12 cellular contexts compared by ENCODE assay signal in genomic region chr6:2958331-2958711, GRCh38. TPM values are rescaled to one million over a fixed set of nuclear protein-coding genes. Genes with fewer than 3 reads are reported as not detected.
DNase-seq lines count a peak whose midpoint lies in the region; ATAC-seq and TF ChIP-seq lines count a peak whose summit lies in the region.
"Had no signal": no experiment of that assay in that cellular context is flagged by ENCODE, and none has a peak within 500 bp of the region (broad histone marks: within the 10 kb centered on the region; RNA-seq: fewer than 3 reads in every experiment).

No MANE protein-coding gene starts in this region.

- no peaks in the 10 kb centered on the region for H3K27me3 Mint-ChIP-seq in H9 (ENCODE audit: low read depth)
- H3K27me3 Mint-ChIP-seq in stimulated activated naive CD8-positive, alpha-beta T cell treated with anti-CD3 and anti-CD28 coated beads, Interleukin-15, amount 100 ng/mL, for 72 hours, result no peaks in the 10 kb centered on the region

- no peak overlapping the region for H2AFZ ChIP-seq in H9 (ENCODE audit: low read length)
- H2AFZ ChIP-seq: neural progenitor cell had no signal

- H3K4me1 Mint-ChIP-seq in H9, result peaks cover 40 to 51% of the 10 kb centered on the region in 2 experiments
- H3K4me1 Mint-ChIP-seq in stimulated activated naive CD8-positive, alpha-beta T cell treated with anti-CD3 and anti-CD28 coated beads, Interleukin-15, amount 100 ng/mL, for 72 hours, result peaks cover 22% of the 10 kb centered on the region

- no peak overlapping the region for H3K27ac Mint-ChIP-seq in H9
- peak overlapping the region in 1 of 2 donors; percentile 67 for H3K27ac Mint-ChIP-seq in stimulated activated naive CD8-positive, alpha-beta T cell treated with anti-CD3 and anti-CD28 coated beads, Interleukin-15, amount 100 ng/mL, for 72 hours

- intact Hi-C loops in ascending aorta (cut with DNase I), result no loop called here

- no peak for DNase-seq in H9
- DNase-seq in ascending aorta (ENCODE audit: low spot score in 2 of 2), result peak in 1 of 2 donors; percentile 67
- DNase-seq in left lobe of liver (ENCODE audit: low spot score), result no peak
- DNase-seq in stimulated activated naive CD8-positive, alpha-beta T cell treated with anti-CD3 and anti-CD28 coated beads, Interleukin-15, amount 100 ng/mL, for 72 hours, result no peak
- no peak for DNase-seq in MG63
- DNase-seq in LoVo (ENCODE audit: low spot score), result no peak
- no peak for DNase-seq in DMS 273 (lab: John Stamatoyannopoulos, UW; ENCODE audit: unreplicated experiment)
- DNase-seq: BE2C, foreskin keratinocyte, SHP77 had no signal

- H2BK120ac ChIP-seq in H9 (ENCODE audit: low read depth, low read length, poor library complexity, severe bottlenecking), result no peak overlapping the region

- H3K4ac ChIP-seq in H9 (ENCODE audit: low read depth, low read length), result no peak overlapping the region; the same call in 1 of the 2 replicates

- TF ChIP-seq CTCF in H9 (conservative IDR thresholded peaks at IDR 0.05) (no peak), ascending aorta (IDR thresholded peaks at IDR 0.05) (no peak)

- H3K9me3 ChIP-seq in H9 (ENCODE audit: control insufficient read depth, low read depth, low read length) (no peaks in the 10 kb centered on the region), ascending aorta (no peaks in the 10 kb centered on the region), MG63 (no peaks in the 10 kb centered on the region)
- H3K9me3 ChIP-seq: BE2C had no signal

- WGBS in H9 (ENCODE audit: extremely low coverage, insufficient read length, low lambda C conversion rate), result no CpG with 5 or more reads among the region's 18 CpGs

- H2BK12ac ChIP-seq in H9 (ENCODE audit: insufficient read length, low read depth, low read length), result no peak overlapping the region

- no peak overlapping the region for H3K23ac ChIP-seq in H9 (ENCODE audit: insufficient read length, low read depth, low read length)

- no peaks in the 10 kb centered on the region for H3K79me1 ChIP-seq in H9 (ENCODE audit: insufficient read depth, low read depth, low read length, poor library complexity, severe bottlenecking)

- no peak overlapping the region for H3K56ac ChIP-seq in H9 (ENCODE audit: insufficient read length, low read depth, low read length)

- peak overlapping the region; percentile 14 for H3K18ac ChIP-seq in H9 (ENCODE audit: insufficient read length, low read depth, low read length)

- H3K9me3 Mint-ChIP-seq in H9, result no peaks in the 10 kb centered on the region
- H3K9me3 Mint-ChIP-seq in stimulated activated naive CD8-positive, alpha-beta T cell treated with anti-CD3 and anti-CD28 coated beads, Interleukin-15, amount 100 ng/mL, for 72 hours, result no peaks in the 10 kb centered on the region
- H3K9me3 Mint-ChIP-seq: neural progenitor cell had no signal

- H3K4me1 ChIP-seq in H9 (ENCODE audit: insufficient read depth, low read length), result peaks cover 11% of the 10 kb centered on the region; the same call in 1 of the 2 replicates
- peaks cover 0 to 9% of the 10 kb centered on the region in 2 donors for H3K4me1 ChIP-seq in ascending aorta
- H3K4me1 ChIP-seq: BE2C had no signal

- H3K23me2 ChIP-seq in H9 (ENCODE audit: insufficient read length, low read depth, low read length, poor library complexity, severe bottlenecking), result no peaks in the 10 kb centered on the region

- H3K79me2 ChIP-seq in H9 (ENCODE audit: insufficient read depth, low read length), result no peaks in the 10 kb centered on the region

- ATAC-seq in left lobe of liver (peak; percentile 41), GM21717 (IDR thresholded peaks at IDR 0.05; ENCODE audit: unreplicated experiment) (no peak)
- peak; percentile 65 for ATAC-seq in stimulated activated naive CD8-positive, alpha-beta T cell treated with anti-CD3 and anti-CD28 coated beads, Interleukin-15, amount 100 ng/mL, for 72 hours
- ATAC-seq: foreskin keratinocyte had no signal

- no peaks in the 10 kb centered on the region for H3K27me3 ChIP-seq in H9 (ENCODE audit: insufficient read depth, low read length)
- no peaks in the 10 kb centered on the region for H3K27me3 ChIP-seq in ascending aorta
- no peaks in the 10 kb centered on the region for H3K27me3 ChIP-seq in MG63
- H3K27me3 ChIP-seq: BE2C, foreskin keratinocyte, neural progenitor cell had no signal

- H3K36me3 ChIP-seq in ascending aorta (peaks cover 0 to 4% of the 10 kb centered on the region in 2 donors), MG63 (no peaks in the 10 kb centered on the region)
- H3K36me3 ChIP-seq: BE2C, neural progenitor cell had no signal

- H4K8ac ChIP-seq in H9 (replicated peaks; ENCODE audit: insufficient read length, low read depth, low read length), result no peak overlapping the region

- H4K91ac ChIP-seq in H9 (ENCODE audit: insufficient read length, low read depth, low read length), result no peak overlapping the region

- no peak overlapping the region for H4K5ac ChIP-seq in H9 (ENCODE audit: insufficient read length, low read depth, low read length)

- H3K9ac ChIP-seq in H9 (ENCODE audit: extremely low read depth, insufficient read length, low read length), result no peak overlapping the region
- H3K9ac ChIP-seq: neural progenitor cell had no signal

- H2AK5ac ChIP-seq in H9 (ENCODE audit: insufficient read length, low read length), result no peak overlapping the region

- H2BK5ac ChIP-seq in H9 (ENCODE audit: insufficient read length, low read length), result no peak overlapping the region

- no peak overlapping the region for H2BK15ac ChIP-seq in H9 (ENCODE audit: low read depth, low read length)

- H2BK20ac ChIP-seq in H9 (ENCODE audit: low read depth, low read length, poor library complexity, severe bottlenecking), result no peak overlapping the region

- H3K36me3 Mint-ChIP-seq in H9 (ENCODE audit: insufficient read depth in 1 of 3, low read depth in 3 of 3), result peaks cover 0 to 3% (median 0%) of the 10 kb centered on the region in 3 experiments; a peak in 2 of 7 replicates

- H3K27ac ChIP-seq in H9 (ENCODE audit: insufficient read length, low read depth, low read length), result no peak overlapping the region
- peak overlapping the region; percentile 15 to 57 for H3K27ac ChIP-seq in ascending aorta
- H3K27ac ChIP-seq: foreskin keratinocyte, neural progenitor cell had no signal

- H3T11ph ChIP-seq in H9 (ENCODE audit: low read length), result no peak overlapping the region

- H4K20me1 ChIP-seq in H9 (ENCODE audit: control insufficient read depth, insufficient read depth, insufficient read length), result no peaks in the 10 kb centered on the region

- H3K4me3 Mint-ChIP-seq in H9, result no peak overlapping the region
- peak overlapping the region in 1 of 2 donors; percentile 9 for H3K4me3 Mint-ChIP-seq in stimulated activated naive CD8-positive, alpha-beta T cell treated with anti-CD3 and anti-CD28 coated beads, Interleukin-15, amount 100 ng/mL, for 72 hours
- H3K4me3 Mint-ChIP-seq: neural progenitor cell had no signal

- no peak overlapping the region; the same call in 1 of the 2 replicates for H3K14ac ChIP-seq in H9 (ENCODE audit: insufficient read depth, low read length)

- H3K4me2 ChIP-seq in H9 (ENCODE audit: insufficient read depth, insufficient read length, low read length), result no peak overlapping the region
- H3K4me2 ChIP-seq: neural progenitor cell had no signal

- H3K4me3 ChIP-seq in ascending aorta, result no peak overlapping the region
- no peak overlapping the region for H3K4me3 ChIP-seq in MG63
- H3K4me3 ChIP-seq: neural progenitor cell had no signal

RNA-seq across cellular contexts. Expression of gene SERPINB6, which starts 13.0 kb away (rescaled TPM):
- total RNA-seq in H9 (2021) (39.0 and 40.6 TPM in 2 replicates), ascending aorta (222 TPM), left lobe of liver (31.8 TPM)
- total RNA-seq in MG63 (2014; rRNA removed; shearing (Covaris generic); ENCODE audit: low replicate concordance), result 45.1 and 59.9 TPM in 2 replicates

RNA-seq across cellular contexts. Expression of gene NQO2, which starts 41.4 kb away (rescaled TPM):
- total RNA-seq in H9 (2021), result 105 and 106 TPM in 2 replicates
- 7.7 TPM for total RNA-seq in ascending aorta
- total RNA-seq in left lobe of liver, result 62.7 TPM
- total RNA-seq in MG63 (2014; rRNA removed; shearing (Covaris generic); ENCODE audit: low replicate concordance), result 4.2 and 17.6 TPM in 2 replicates

RNA-seq across cellular contexts. Expression of gene SERPINB9, which starts 55.2 kb away (rescaled TPM):
- total RNA-seq in H9 (2021) (382 and 390 TPM in 2 replicates), ascending aorta (6.5 TPM), left lobe of liver (2.0 TPM)
- not detected in 2 replicates for total RNA-seq in MG63 (2014; rRNA removed; shearing (Covaris generic); ENCODE audit: low replicate concordance)

Comparison
In these comparisons a context has a peak if more than half of its experiments do, and no peak if none do; other contexts are left out.
1. RNA of gene SERPINB9, which starts 55.2 kb away (total RNA-seq): 382 to 390 TPM in H9; 6.5 TPM in ascending aorta (single experiment), 2.0 TPM in left lobe of liver (single experiment) and not detected in MG63; every median in the first group is over 10 times any median in the second.